ENCODE assay signal across 1 cellular context in the genomic region with DNA sequence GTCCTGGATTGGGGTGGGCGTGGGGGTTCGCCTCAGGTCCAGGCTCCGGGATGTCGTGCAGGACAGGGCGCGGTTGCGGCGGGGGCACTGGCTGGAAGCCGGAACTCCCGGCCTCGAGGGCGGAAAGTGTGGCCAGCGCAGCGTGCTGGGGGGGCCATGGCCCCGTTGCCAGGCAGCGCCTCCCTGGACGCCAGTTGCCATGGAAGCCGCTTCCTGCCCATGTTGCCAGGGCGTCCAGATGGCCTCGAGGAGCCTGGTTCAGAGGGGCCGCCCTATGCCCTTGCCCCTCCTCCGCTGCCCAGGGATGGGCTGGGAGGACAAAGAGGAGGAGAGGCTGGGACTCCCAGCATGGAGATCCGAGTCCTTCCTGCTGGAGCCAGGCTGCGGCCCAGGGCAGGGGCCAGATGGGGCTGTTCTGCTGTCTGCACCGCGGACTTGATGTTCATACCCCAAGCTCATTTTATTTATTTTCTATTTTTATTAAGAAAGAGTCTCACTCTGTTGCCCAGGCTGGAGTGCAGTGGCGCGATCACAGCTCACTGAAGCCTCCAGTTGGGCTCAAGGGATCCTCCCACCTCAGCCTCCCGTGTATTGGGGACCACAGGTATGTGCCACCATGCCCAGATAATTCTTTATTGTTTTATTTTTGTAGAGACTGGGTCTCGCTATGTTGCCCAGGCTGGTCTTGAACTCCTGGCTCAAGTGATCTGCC.
A peak's percentile ranks its signal among the peaks of the same experiment; 100 is the strongest.
TF ChIP-seq lines count a peak whose summit lies in the region.

No MANE protein-coding gene starts in this region.

TF ChIP-seq in SK-N-SH, 30 proteins besides CTCF, POLR2A, EP300 and RAD21 (continued from another document):
- TF ChIP-seq TCF12 (IDR thresholded peaks at IDR 0.05) = peak; percentile 31; the same call in 1 of the 2 replicates
- no peak for TF ChIP-seq USF1 (IDR thresholded peaks at IDR 0.05; ENCODE audit: borderline replicate concordance, low read depth)
- 0 out of 2 replicates have a peak, but pooled peaks have one; percentile 5 for TF ChIP-seq SMC3 (IDR thresholded peaks at IDR 0.05; ENCODE audit: low read depth, low read length)
- TF ChIP-seq, protein P1, sequence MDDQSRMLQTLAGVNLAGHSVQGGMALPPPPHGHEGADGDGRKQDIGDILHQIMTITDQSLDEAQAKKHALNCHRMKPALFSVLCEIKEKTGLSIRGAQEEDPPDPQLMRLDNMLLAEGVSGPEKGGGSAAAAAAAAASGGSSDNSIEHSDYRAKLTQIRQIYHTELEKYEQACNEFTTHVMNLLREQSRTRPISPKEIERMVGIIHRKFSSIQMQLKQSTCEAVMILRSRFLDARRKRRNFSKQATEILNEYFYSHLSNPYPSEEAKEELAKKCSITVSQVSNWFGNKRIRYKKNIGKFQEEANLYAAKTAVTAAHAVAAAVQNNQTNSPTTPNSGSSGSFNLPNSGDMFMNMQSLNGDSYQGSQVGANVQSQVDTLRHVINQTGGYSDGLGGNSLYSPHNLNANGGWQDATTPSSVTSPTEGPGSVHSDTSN (IDR thresholded peaks at IDR 0.05) = no peak
- TF ChIP-seq ZBTB33 (IDR thresholded peaks at IDR 0.05; ENCODE audit: borderline replicate concordance, low read depth) = no peak
- TF ChIP-seq CHD2 (IDR thresholded peaks at IDR 0.05; ENCODE audit: low read length, partially characterized antibody) = peak; percentile 39
- no peak for TF ChIP-seq TEAD4 (IDR thresholded peaks at IDR 0.05; ENCODE audit: borderline replicate concordance, insufficient read depth)
- TF ChIP-seq NRF1 (IDR thresholded peaks at IDR 0.05; ENCODE audit: low read depth, low read length) = no peak
- no peak for TF ChIP-seq GATA2 (CRISPR knock-in tag; IDR thresholded peaks at IDR 0.05)
- TF ChIP-seq RFX5 (IDR thresholded peaks at IDR 0.05; ENCODE audit: low read length) = peak; percentile 69; the same call in 1 of the 2 replicates
- no peak for TF ChIP-seq FOXM1 (IDR thresholded peaks at IDR 0.05; ENCODE audit: low read depth)
- TF ChIP-seq SIN3A (IDR thresholded peaks at IDR 0.05; ENCODE audit: borderline replicate concordance, low read depth, low read length) = peak; percentile 74; the same call in 1 of the 2 replicates
- TF ChIP-seq GABPA (IDR thresholded peaks at IDR 0.05; ENCODE audit: low read depth) = peak; percentile 73
